In the genomic region with DNA sequence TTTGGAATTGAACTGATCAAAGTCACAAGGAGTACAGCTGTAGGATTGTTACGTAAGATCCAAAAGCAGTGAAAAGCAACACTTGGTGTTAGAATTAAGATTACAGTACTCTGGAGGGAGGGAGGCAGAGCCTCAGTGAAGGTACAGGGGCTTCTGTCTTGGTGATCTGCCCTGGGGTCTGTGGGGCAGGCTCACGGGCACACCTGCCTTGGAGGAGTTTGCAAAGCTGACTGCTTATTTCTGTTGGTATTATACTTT, we compare ENCODE assay signal across 19 cellular contexts.
DNase-seq lines count a peak whose midpoint lies in the region; ATAC-seq and TF ChIP-seq lines count a peak whose summit lies in the region.
"Had no signal": no experiment of that assay in that cellular context is flagged by ENCODE, and none has a peak within 500 bp of the region (broad histone marks: within the 10 kb centered on the region; RNA-seq: fewer than 3 reads in every experiment).

No MANE protein-coding gene starts in this region.

- H3F3A ChIP-seq in PC-9 (ENCODE audit: insufficient read depth, low read depth) = peaks cover 14% of the 10 kb centered on the region

- H3K4me3 ChIP-seq in PC-9 (no peak overlapping the region), spleen (no peak overlapping the region), psoas muscle (no peak overlapping the region)
- H3K4me3 ChIP-seq: ascending aorta, right atrium auricular region, SJSA1, vagina had no signal

- H3K36me3 Mint-ChIP-seq in activated naive CD4-positive, alpha-beta T cell treated with anti-CD3 and anti-CD28 coated beads for 36 hours (ENCODE audit: low read depth) = peaks cover 59% of the 10 kb centered on the region
- H3K36me3 Mint-ChIP-seq in central memory CD8-positive, alpha-beta T cell (ENCODE audit: insufficient read depth) = peaks cover 35% of the 10 kb centered on the region

- CTCF ChIA-PET in activated naive CD4-positive, alpha-beta T cell treated with anti-CD3 and anti-CD28 coated beads for 36 hours (lab: Charles Lee) = no interaction called here
- CTCF ChIA-PET in PC-9 (lab: Charles Lee) = no interaction called here

- H3K27me3 ChIP-seq in PC-9 (ENCODE audit: insufficient read depth, low read depth) (no peaks in the 10 kb centered on the region), spleen (replicated peaks in 1 of 7) (no peaks in the 10 kb centered on the region), psoas muscle (ENCODE audit: insufficient read depth in 3 of 3, low read length in 2 of 3) (no peaks in the 10 kb centered on the region)
- H3K27me3 ChIP-seq: ascending aorta, right atrium auricular region, SJSA1, vagina had no signal

- DNase-seq in activated naive CD4-positive, alpha-beta T cell treated with anti-CD3 and anti-CD28 coated beads for 36 hours = no peak
- no peak for DNase-seq in activated naive CD4-positive, alpha-beta T cell treated with anti-CD3 and anti-CD28 coated beads, Interleukin-2, amount 50 U/mL, for 16 hours
- no peak for DNase-seq in PC-9
- no peak for DNase-seq in central memory CD8-positive, alpha-beta T cell (ENCODE audit: low spot score in 2 of 2)
- DNase-seq in spleen = no peak
- DNase-seq in psoas muscle = no peak
- DNase-seq: EL, GOT3, Kasumi-1, NCI-H1105 treated with DMSO at 0.1 percent for 48 hours, NCI-H2171, NCI-H748 treated with DMSO at 0.1 percent for 48 hours, T-helper 9 cell had no signal

- no peaks in the 10 kb centered on the region for H3K9me3 ChIP-seq in PC-9 (ENCODE audit: insufficient read depth, low read depth)
- no peaks in the 10 kb centered on the region for H3K9me3 ChIP-seq in spleen
- H3K9me3 ChIP-seq in psoas muscle = no peaks in the 10 kb centered on the region
- H3K9me3 ChIP-seq: ascending aorta, right atrium auricular region, SJSA1, vagina had no signal

- H3K4me1 Mint-ChIP-seq in activated naive CD4-positive, alpha-beta T cell treated with anti-CD3 and anti-CD28 coated beads for 36 hours (ENCODE audit: low read depth) = peaks cover 98% of the 10 kb centered on the region
- H3K4me1 Mint-ChIP-seq in central memory CD8-positive, alpha-beta T cell = peaks cover 91% of the 10 kb centered on the region

- peak overlapping the region; percentile 61 for H3K27ac Mint-ChIP-seq in activated naive CD4-positive, alpha-beta T cell treated with anti-CD3 and anti-CD28 coated beads for 36 hours
- H3K27ac Mint-ChIP-seq in central memory CD8-positive, alpha-beta T cell (ENCODE audit: low read depth) = peak overlapping the region; percentile 96

- WGBS in spleen, 5 donors = 81 to 94% (median 89%) methylated on average over 2 of the region's 2 CpGs
- 95 to 100% (median 96%) methylated on average over 2 of the region's 2 CpGs for WGBS in psoas muscle, 3 donors

- no peak overlapping the region for H3K4me3 Mint-ChIP-seq in activated naive CD4-positive, alpha-beta T cell treated with anti-CD3 and anti-CD28 coated beads for 36 hours
- H3K4me3 Mint-ChIP-seq in central memory CD8-positive, alpha-beta T cell = peak overlapping the region; percentile 73

- intact Hi-C loops in activated naive CD4-positive, alpha-beta T cell treated with anti-CD3 and anti-CD28 coated beads for 36 hours (cut with micrococcal nuclease) = loop anchor here (2.0 kb wide), 1 partner anchor 13 kb away; no protein-coding TSS in a partner anchor
- intact Hi-C loops in PC-9 (cut with micrococcal nuclease; ENCODE audit: unreplicated experiment) = loop anchor here (10.0 kb wide), 1 partner anchor 115 kb away; the partner anchor contains the start of gene NCK2
- intact Hi-C loops in spleen (cut with DNase I; ENCODE audit: low total_unique reads) = no loop called here
- intact Hi-C loops in psoas muscle (cut with DNase I) = no loop called here

- H3K36me3 ChIP-seq in PC-9 (ENCODE audit: low read depth) = no peaks in the 10 kb centered on the region
- H3K36me3 ChIP-seq in spleen = peaks cover 0 to 61% (median 9%) of the 10 kb centered on the region in 6 donors
- H3K36me3 ChIP-seq in psoas muscle (ENCODE audit: insufficient read depth in 1 of 2, low read depth in 1 of 2) = peaks cover 0 to 3% of the 10 kb centered on the region in 2 donors
- H3K36me3 ChIP-seq: right atrium auricular region had no signal

- H3K4me1 ChIP-seq in PC-9 (replicated peaks; ENCODE audit: insufficient read depth) (peaks cover 38% of the 10 kb centered on the region), spleen (peaks cover 8 to 100% (median 49%) of the 10 kb centered on the region in 6 donors), psoas muscle (peaks cover 13% of the 10 kb centered on the region)
- H3K4me1 ChIP-seq: ascending aorta, SJSA1 had no signal

- H3K9me3 Mint-ChIP-seq in activated naive CD4-positive, alpha-beta T cell treated with anti-CD3 and anti-CD28 coated beads for 36 hours = no peaks in the 10 kb centered on the region
- H3K9me3 Mint-ChIP-seq in central memory CD8-positive, alpha-beta T cell = no peaks in the 10 kb centered on the region

- no peaks in the 10 kb centered on the region for H3K9me2 ChIP-seq in PC-9 (ENCODE audit: insufficient read depth)

- TF ChIP-seq POLR2A in spleen (IDR thresholded peaks at IDR 0.05) (no peak), GM18505 (IDR thresholded peaks at IDR 0.05; ENCODE audit: borderline replicate concordance, extremely low read depth, insufficient read depth, insufficient read length) (no peak)

- POLR2A ChIA-PET in PC-9 (lab: Charles Lee; ENCODE audit: unreplicated experiment) = no interaction called here

- BruUV-seq in PC-9 (replicated peaks; lab: Mats Ljungman, UMichigan) = no TSS peak

- H2AFZ ChIP-seq in PC-9 = no peak overlapping the region

- H3K4me2 ChIP-seq in PC-9 = peak overlapping the region; percentile 52

- no peaks in the 10 kb centered on the region for H4K20me1 ChIP-seq in PC-9 (ENCODE audit: insufficient read depth)

- H3K79me2 ChIP-seq in PC-9 (ENCODE audit: low read depth) = no peaks in the 10 kb centered on the region

- H3K27ac ChIP-seq in PC-9 (peak overlapping the region; percentile 44), spleen (peak overlapping the region in 7 of 8 donors; percentile 33 to 67 (median 55)), psoas muscle (no peak overlapping the region)
- H3K27ac ChIP-seq: ascending aorta, right atrium auricular region, SJSA1, vagina had no signal

- no peak for TF ChIP-seq CTCF in PC-9 (conservative IDR thresholded peaks at IDR 0.05)
- TF ChIP-seq CTCF in spleen (IDR thresholded peaks at IDR 0.05 in 8 of 11, conservative IDR thresholded peaks at IDR 0.05 in 3 of 11) = no peak
- TF ChIP-seq CTCF in psoas muscle (IDR thresholded peaks at IDR 0.05) = no peak

- no peaks in the 10 kb centered on the region for H3K27me3 Mint-ChIP-seq in activated naive CD4-positive, alpha-beta T cell treated with anti-CD3 and anti-CD28 coated beads for 36 hours (ENCODE audit: low read depth)
- no peaks in the 10 kb centered on the region for H3K27me3 Mint-ChIP-seq in central memory CD8-positive, alpha-beta T cell

- ATAC-seq in central memory CD8-positive, alpha-beta T cell (replicated peaks; ENCODE audit: extremely low read depth, poor library complexity, severe bottlenecking) = no peak
- no peak for ATAC-seq in psoas muscle
- ATAC-seq in HG03521 (IDR thresholded peaks at IDR 0.05; ENCODE audit: unreplicated experiment) = no peak
- ATAC-seq in GM18505 (IDR thresholded peaks at IDR 0.05; ENCODE audit: unreplicated experiment) = no peak

Comparison
In these comparisons a context has a peak if more than half of its experiments do, and no peak if none do; other contexts are left out.
1. intact Hi-C loops: an anchor here in activated naive CD4-positive, alpha-beta T cell treated with anti-CD3 and anti-CD28 coated beads for 36 hours (2.0 kb wide) and PC-9 (10.0 kb wide); none called in spleen and psoas muscle.